8 cellular contexts compared by ENCODE assay signal in the genomic region with DNA sequence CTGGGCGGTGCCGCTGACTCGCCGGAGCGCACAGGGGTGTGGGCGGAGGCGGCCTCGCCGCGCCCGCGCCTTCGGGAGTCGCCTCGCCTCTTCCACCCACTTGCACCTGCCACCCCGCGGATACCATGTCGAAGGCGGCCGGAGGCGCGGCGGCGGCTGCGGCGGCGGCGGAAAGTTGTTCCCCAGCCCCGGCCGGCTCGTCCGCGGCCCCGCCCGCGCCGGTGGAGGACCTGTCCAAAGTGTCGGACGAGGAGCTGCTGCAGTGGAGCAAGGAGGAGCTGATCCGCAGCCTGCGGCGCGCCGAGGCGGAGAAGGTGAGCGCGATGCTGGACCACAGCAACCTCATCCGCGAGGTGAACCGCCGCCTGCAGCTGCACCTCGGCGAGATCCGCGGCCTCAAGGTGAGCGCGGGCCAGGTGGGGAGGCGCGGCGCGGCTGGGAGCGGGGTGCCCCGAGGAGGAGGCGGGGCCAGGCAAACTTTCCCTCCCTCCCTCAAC. TPM values are rescaled to one million over a fixed set of nuclear protein-coding genes. Genes with fewer than 3 reads are reported as not detected.
A peak's percentile ranks its signal among the peaks of the same experiment; 100 is the strongest.
DNase-seq lines count a peak whose midpoint lies in the region; ATAC-seq and TF ChIP-seq lines count a peak whose summit lies in the region.
"Had no signal": no experiment of that assay in that cellular context is flagged by ENCODE, and none has a peak within 500 bp of the region (broad histone marks: within the 10 kb centered on the region; RNA-seq: fewer than 3 reads in every experiment).

No MANE protein-coding gene starts in this region.

- DNase-seq in left lung: peak; percentile 34 to 85
- peak; percentile 71 for DNase-seq in upper lobe of right lung
- no peak for DNase-seq in amniotic stem cell (lab: John Stamatoyannopoulos, UW)
- no peak for DNase-seq in UCSD-AML1 (lab: John Stamatoyannopoulos, UW; ENCODE audit: unreplicated experiment)
- DNase-seq: naive B cell had no signal

- H3K36me3 ChIP-seq in left lung: no peaks in the 10 kb centered on the region
- H3K36me3 ChIP-seq in upper lobe of right lung: no peaks in the 10 kb centered on the region

- TF ChIP-seq CTCF in brain (conservative IDR thresholded peaks at IDR 0.05): no peak
- TF ChIP-seq CTCF in left lung (IDR thresholded peaks at IDR 0.05): no peak
- no peak for TF ChIP-seq CTCF in upper lobe of right lung (IDR thresholded peaks at IDR 0.05)

- peak overlapping the region; percentile 87 to 92 (median 89) for H3K4me3 Mint-ChIP-seq in brain

- intact Hi-C loops in left lung (cut with DNase I): loop anchor here in 1 of 2 donors (5.0 kb wide), 1 partner anchor 568 kb away; no protein-coding TSS in a partner anchor
- intact Hi-C loops in upper lobe of right lung (cut with DNase I): no loop called here

- peaks cover 19% of the 10 kb centered on the region for H3K4me1 Mint-ChIP-seq in brain

- H3K36me3 Mint-ChIP-seq in brain: no peaks in the 10 kb centered on the region

- H3K9me3 Mint-ChIP-seq in brain: no peaks in the 10 kb centered on the region

- H3K4me1 ChIP-seq in left lung (peaks cover 0 to 35% of the 10 kb centered on the region in 2 donors), upper lobe of right lung (peaks cover 14% of the 10 kb centered on the region)

- peak; percentile 3 for ATAC-seq in GM18868 (IDR thresholded peaks at IDR 0.05; ENCODE audit: unreplicated experiment)
- peak; percentile 10 for ATAC-seq in HG03439 (IDR thresholded peaks at IDR 0.05; ENCODE audit: unreplicated experiment)
- peak; percentile 60 for ATAC-seq in left lung
- ATAC-seq in upper lobe of right lung: peak; percentile 39

- H3K27me3 Mint-ChIP-seq in brain: peaks cover 52% of the 10 kb centered on the region

- H3K4me3 ChIP-seq in left lung: peak overlapping the region; percentile 53 to 61
- peak overlapping the region; percentile 63 for H3K4me3 ChIP-seq in upper lobe of right lung

- H3K9me3 ChIP-seq in left lung (no peaks in the 10 kb centered on the region), upper lobe of right lung (no peaks in the 10 kb centered on the region)

- H3K27me3 ChIP-seq in left lung: peaks cover 0 to 56% of the 10 kb centered on the region in 2 donors
- peaks cover 29% of the 10 kb centered on the region for H3K27me3 ChIP-seq in upper lobe of right lung

- no peak overlapping the region for H3K27ac Mint-ChIP-seq in brain
- H3K27ac Mint-ChIP-seq: naive B cell had no signal

- peak overlapping the region; percentile 74 to 76 for H3K27ac ChIP-seq in left lung
- H3K27ac ChIP-seq in upper lobe of right lung: peak overlapping the region; percentile 74

RNA-seq across cellular contexts. Expression of gene CCDC85A, which starts 0.8 kb away (rescaled TPM):
- 4.0 TPM for polyA plus RNA-seq in brain (ENCODE audit: insufficient read depth, low read depth, low replicate concordance)
- total RNA-seq in left lung: 1 to 10 TPM; 7.6 to 8.7 TPM
- 22.2 TPM for total RNA-seq in upper lobe of right lung

Comparison
In these comparisons a context has a peak if more than half of its experiments do, and no peak if none do; other contexts are left out.
1. ATAC-seq: peak in every context shown above with its lines; median percentile 60 in left lung; 39 in upper lobe of right lung; 10 in HG03439; 3 in GM18868.
2. DNase-seq: peak in left lung (2 of 2) and upper lobe of right lung (single experiment); none in amniotic stem cell (single experiment) and UCSD-AML1 (single experiment).